23 cellular contexts compared by ENCODE assay signal in the genomic region with DNA sequence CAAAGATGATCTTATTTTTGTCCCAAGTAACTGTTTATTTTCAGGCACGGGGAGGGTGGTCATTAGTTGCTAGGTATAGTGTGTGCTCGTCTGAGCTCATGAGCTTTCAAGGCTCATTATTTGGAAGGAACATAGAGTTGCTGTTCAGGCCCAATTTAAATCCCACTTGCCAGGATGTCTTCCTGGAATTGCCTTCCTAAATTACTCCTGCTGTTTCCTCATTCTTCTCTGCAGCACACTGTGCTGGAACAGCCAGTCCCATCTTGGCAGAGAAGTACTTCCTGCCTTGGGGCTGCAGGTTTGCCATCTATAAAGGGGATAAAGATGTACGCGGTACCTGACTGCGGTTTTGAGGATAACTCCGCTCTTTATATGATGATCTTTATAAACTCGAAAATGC. TPM values are rescaled to one million over a fixed set of nuclear protein-coding genes. Genes with fewer than 3 reads are reported as not detected.
A peak's percentile ranks its signal among the peaks of the same experiment; 100 is the strongest.
DNase-seq lines count a peak whose midpoint lies in the region; ATAC-seq and TF ChIP-seq lines count a peak whose summit lies in the region.
"Had no signal": no experiment of that assay in that cellular context is flagged by ENCODE, and none has a peak within 500 bp of the region (broad histone marks: within the 10 kb centered on the region; RNA-seq: fewer than 3 reads in every experiment).

No MANE protein-coding gene starts in this region.

- no peaks in the 10 kb centered on the region for H3K36me3 ChIP-seq in suprapubic skin
- H3K36me3 ChIP-seq: left lung, Peyer's patch, thyroid gland had no signal

- DNase-seq in DMS153 (lab: John Stamatoyannopoulos, UW) (peak; percentile 44), DMS153 treated with DMSO at 0.1 percent for 48 hours (lab: John Stamatoyannopoulos, UW; ENCODE audit: unreplicated experiment) (no peak), cerebellar cortex (ENCODE audit: low spot score) (peak; percentile 81), medulla oblongata (ENCODE audit: extremely low spot score) (peak; percentile 56), suprapubic skin (ENCODE audit: low spot score in 2 of 2) (peak; percentile 26 to 42)
- no peak for DNase-seq in effector CD8-positive, alpha-beta T cell (lab: John Stamatoyannopoulos, UW)
- DNase-seq: activated CD4-positive, alpha-beta T cell treated with anti-CD3 and anti-CD28 coated beads, Interleukin-2, amount 10 ng/mL, durations not matched to agents 7 days and 5 days; AML-193; MV-4-11; NCI-H1694; NCI-H446; NK-92 treated with Interleukin-12 subunit alpha and Interleukin-12 subunit beta, amount 100 ng/mL, for 24 hours; stimulated activated CD4-positive, alpha-beta T cell treated with anti-CD3 and anti-CD28 coated beads, Interleukin-2, amount 100 ng/mL, for 48 hours; stimulated activated naive CD4-positive, alpha-beta T cell; T-helper 17 cell; thyroid gland had no signal

- TF ChIP-seq EP300 in suprapubic skin (IDR thresholded peaks at IDR 0.05): no peak

- WGBS in suprapubic skin: 46% methylated on average over 7 of the region's 7 CpGs

- no peaks in the 10 kb centered on the region for H3K27me3 ChIP-seq in suprapubic skin
- H3K27me3 ChIP-seq: left lung, Peyer's patch, thyroid gland had no signal

- ATAC-seq in HG03354 (IDR thresholded peaks at IDR 0.05; ENCODE audit: poor library complexity, severe bottlenecking, unreplicated experiment) (no peak), GM19324 (IDR thresholded peaks at IDR 0.05; ENCODE audit: low FRiP score, unreplicated experiment) (no peak)
- ATAC-seq: HCT116, left lung, T-helper 17 cell had no signal

- no peak for TF ChIP-seq POLR2A in suprapubic skin (IDR thresholded peaks at IDR 0.05)

- TF ChIP-seq CTCF in suprapubic skin (IDR thresholded peaks at IDR 0.05): no peak

- H3K4me1 ChIP-seq in suprapubic skin: peaks cover 4% of the 10 kb centered on the region
- H3K4me1 ChIP-seq: left lung, Peyer's patch, thyroid gland had no signal

- peak overlapping the region; percentile 49 for H3K27ac ChIP-seq in suprapubic skin
- H3K27ac ChIP-seq: 22Rv1, left lung, Peyer's patch, thyroid gland had no signal

- H3K9me3 ChIP-seq in suprapubic skin: no peaks in the 10 kb centered on the region
- H3K9me3 ChIP-seq: left lung, Peyer's patch, thyroid gland had no signal

- H3K4me3 ChIP-seq in suprapubic skin: no peak overlapping the region
- H3K4me3 ChIP-seq: left lung, Peyer's patch, smooth muscle cell, thyroid gland had no signal

RNA-seq across cellular contexts. Expression of a gene that starts 37.3 kb away (rescaled TPM):
- total RNA-seq in suprapubic skin: 1 to 10 TPM; 3.0 to 6.1 (median 4.3) TPM

Comparison
In these comparisons a context has a peak if more than half of its experiments do, and no peak if none do; other contexts are left out.
1. DNase-seq: peak in DMS153 (single experiment), cerebellar cortex (single experiment), medulla oblongata (single experiment) and suprapubic skin (2 of 2); none in DMS153 treated with DMSO at 0.1 percent for 48 hours (single experiment) and effector CD8-positive, alpha-beta T cell (single experiment).